In the genomic region with DNA sequence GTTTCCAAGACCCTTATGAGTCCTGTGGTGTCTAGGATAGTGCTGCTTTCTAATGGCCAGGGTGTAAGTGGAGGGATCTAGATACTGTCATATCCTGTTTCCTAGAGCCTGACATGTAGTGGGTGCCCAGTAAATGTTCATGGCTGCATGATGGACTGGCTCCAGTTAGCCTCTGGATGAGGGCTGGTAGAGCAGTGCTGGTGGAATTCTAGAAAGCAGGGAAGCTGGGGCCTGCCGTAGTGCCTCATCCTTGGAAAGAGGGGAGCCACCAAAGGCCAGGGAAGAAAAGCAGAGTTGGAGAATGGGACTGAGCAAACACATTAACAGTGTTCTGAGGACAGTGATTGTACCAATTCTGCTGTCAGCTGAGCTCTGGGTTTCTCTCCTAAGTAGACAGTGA, we compare ENCODE assay signal across 27 cellular contexts. TPM values are rescaled to one million over a fixed set of nuclear protein-coding genes. Genes with fewer than 3 reads are reported as not detected.
DNase-seq lines count a peak whose midpoint lies in the region; ATAC-seq lines count a peak whose summit lies in the region.
"Had no signal": no experiment of that assay in that cellular context is flagged by ENCODE, and none has a peak within 500 bp of the region (broad histone marks: within the 10 kb centered on the region; RNA-seq: fewer than 3 reads in every experiment).

No MANE protein-coding gene starts in this region.

- peaks cover 3% of the 10 kb centered on the region for H3K9me3 Mint-ChIP-seq in T-helper 1 cell treated with Interleukin-12 subunit alpha and Interleukin-12 subunit beta and Interleukin-4 antibody, amounts not matched to agents 30 μg/mL and 1 μg/mL, for 36 hours
- H3K9me3 Mint-ChIP-seq in activated naive CD4-positive, alpha-beta T cell treated with anti-CD3 and anti-CD28 coated beads, Interleukin-2, amount 50 U/mL, for 24 hours, result no peaks in the 10 kb centered on the region
- no peaks in the 10 kb centered on the region for H3K9me3 Mint-ChIP-seq in effector memory CD8-positive, alpha-beta T cell
- H3K9me3 Mint-ChIP-seq: type B pancreatic cell had no signal

- H3K27me3 Mint-ChIP-seq in T-helper 1 cell treated with Interleukin-12 subunit alpha and Interleukin-12 subunit beta and Interleukin-4 antibody, amounts not matched to agents 30 μg/mL and 1 μg/mL, for 36 hours (ENCODE audit: low read depth), result no peaks in the 10 kb centered on the region
- H3K27me3 Mint-ChIP-seq in activated naive CD4-positive, alpha-beta T cell treated with anti-CD3 and anti-CD28 coated beads, Interleukin-2, amount 50 U/mL, for 24 hours, result no peaks in the 10 kb centered on the region
- no peaks in the 10 kb centered on the region for H3K27me3 Mint-ChIP-seq in effector memory CD8-positive, alpha-beta T cell
- H3K27me3 Mint-ChIP-seq: type B pancreatic cell had no signal

- peaks cover 60% of the 10 kb centered on the region for H3K4me1 Mint-ChIP-seq in T-helper 1 cell treated with Interleukin-12 subunit alpha and Interleukin-12 subunit beta and Interleukin-4 antibody, amounts not matched to agents 30 μg/mL and 1 μg/mL, for 36 hours (ENCODE audit: low read depth)
- peaks cover 7% of the 10 kb centered on the region for H3K4me1 Mint-ChIP-seq in activated naive CD4-positive, alpha-beta T cell treated with anti-CD3 and anti-CD28 coated beads, Interleukin-2, amount 50 U/mL, for 24 hours
- H3K4me1 Mint-ChIP-seq in effector memory CD8-positive, alpha-beta T cell (ENCODE audit: low read depth in 2 of 2), result peaks cover 43% of the 10 kb centered on the region in 2 donors

- peak overlapping the region; percentile 90 for H3K4me3 Mint-ChIP-seq in T-helper 1 cell treated with Interleukin-12 subunit alpha and Interleukin-12 subunit beta and Interleukin-4 antibody, amounts not matched to agents 30 μg/mL and 1 μg/mL, for 36 hours
- H3K4me3 Mint-ChIP-seq in activated naive CD4-positive, alpha-beta T cell treated with anti-CD3 and anti-CD28 coated beads, Interleukin-2, amount 50 U/mL, for 24 hours, result peak overlapping the region; percentile 74
- H3K4me3 Mint-ChIP-seq in effector memory CD8-positive, alpha-beta T cell, result peak overlapping the region; percentile 87 to 88
- H3K4me3 Mint-ChIP-seq: type B pancreatic cell had no signal

- intact Hi-C loops in posterior vena cava (cut with DNase I), result no loop called here

- ATAC-seq in effector memory CD8-positive, alpha-beta T cell (replicated peaks), result no peak
- no peak for ATAC-seq in GM18511 (IDR thresholded peaks at IDR 0.05; ENCODE audit: unreplicated experiment)
- ATAC-seq: gastrocnemius medialis, HepG2 had no signal

- H3K27ac Mint-ChIP-seq in T-helper 1 cell treated with Interleukin-12 subunit alpha and Interleukin-12 subunit beta and Interleukin-4 antibody, amounts not matched to agents 30 μg/mL and 1 μg/mL, for 36 hours, result peak overlapping the region; percentile 92
- peak overlapping the region; percentile 31 for H3K27ac Mint-ChIP-seq in activated naive CD4-positive, alpha-beta T cell treated with anti-CD3 and anti-CD28 coated beads, Interleukin-2, amount 50 U/mL, for 24 hours
- H3K27ac Mint-ChIP-seq in effector memory CD8-positive, alpha-beta T cell, result peak overlapping the region; percentile 97 to 98
- H3K27ac Mint-ChIP-seq: type B pancreatic cell had no signal

- DNase-seq in T-helper 1 cell (no peak), GF-D8 (lab: John Stamatoyannopoulos, UW) (no peak), posterior vena cava (ENCODE audit: low spot score) (no peak)
- no peak for DNase-seq in activated naive CD4-positive, alpha-beta T cell treated with anti-CD3 and anti-CD28 coated beads, Interleukin-2, amount 50 U/mL, for 16 hours
- no peak for DNase-seq in effector memory CD8-positive, alpha-beta T cell
- DNase-seq: activated gamma-delta T cell; anterior cingulate cortex; COR-L47; DMS53; gastrocnemius medialis; HCEC 1CT; kidney glomerular epithelial cell; naive B cell; NCI-H1930; NCI-H2171 treated with DMSO at 0.1 percent for 48 hours; NCI-H510A treated with DMSO at 0.1 percent for 48 hours; SJCRH30; stimulated activated CD4-positive, alpha-beta T cell treated with anti-CD3 and anti-CD28 coated beads, Interleukin-4, amount 100 ng/mL, for 1 hour; SW 1271 had no signal

- H3K36me3 Mint-ChIP-seq in T-helper 1 cell treated with Interleukin-12 subunit alpha and Interleukin-12 subunit beta and Interleukin-4 antibody, amounts not matched to agents 30 μg/mL and 1 μg/mL, for 36 hours (ENCODE audit: low read depth), result peaks cover 50% of the 10 kb centered on the region
- no peaks in the 10 kb centered on the region for H3K36me3 Mint-ChIP-seq in activated naive CD4-positive, alpha-beta T cell treated with anti-CD3 and anti-CD28 coated beads, Interleukin-2, amount 50 U/mL, for 24 hours
- H3K36me3 Mint-ChIP-seq in effector memory CD8-positive, alpha-beta T cell (ENCODE audit: insufficient read depth), result peaks cover 48% of the 10 kb centered on the region
- H3K36me3 Mint-ChIP-seq: naive B cell, type B pancreatic cell had no signal

RNA-seq across cellular contexts. Expression of a gene that starts 0.6 kb away (rescaled TPM):
- total RNA-seq in posterior vena cava, result 1 to 10 TPM in 1 of 2 donors, under 1 TPM in 1; 0.79 to 1.0 TPM
- total RNA-seq: endothelial cell of umbilical vein, fibroblast of lung, HepG2, SJCRH30 had no signal

RNA-seq across cellular contexts. Expression of a gene that starts 23.9 kb away (rescaled TPM):
- total RNA-seq in posterior vena cava, result under 1 TPM in 1 of 2 donors, not detected in 1; 0.90 TPM
- total RNA-seq: endothelial cell of umbilical vein, fibroblast of lung, gastrocnemius medialis, HepG2, lower leg skin, SJCRH30 had no signal

RNA-seq across cellular contexts. Expression of a gene that starts 57.3 kb away (rescaled TPM):
- 1 to 10 TPM; 3.1 to 6.9 TPM for total RNA-seq in posterior vena cava
- total RNA-seq: endothelial cell of umbilical vein, fibroblast of lung, HepG2, SJCRH30 had no signal

Comparison
In these comparisons a context has a peak if more than half of its experiments do, and no peak if none do; other contexts are left out.
1. H3K27ac Mint-ChIP-seq: peak in every context shown above with its lines; median percentile 98 in effector memory CD8-positive, alpha-beta T cell; 92 in T-helper 1 cell treated with Interleukin-12 subunit alpha and Interleukin-12 subunit beta and Interleukin-4 antibody, amounts not matched to agents 30 μg/mL and 1 μg/mL, for 36 hours; 31 in activated naive CD4-positive, alpha-beta T cell treated with anti-CD3 and anti-CD28 coated beads, Interleukin-2, amount 50 U/mL, for 24 hours.